Comparison of ENCODE assay signal across 25 cellular contexts in genomic region chr3:195200010-195200822, GRCh38.
DNase-seq lines count a peak whose midpoint lies in the region; ATAC-seq and TF ChIP-seq lines count a peak whose summit lies in the region.
"Had no signal": no experiment of that assay in that cellular context is flagged by ENCODE, and none has a peak within 500 bp of the region (broad histone marks: within the 10 kb centered on the region; RNA-seq: fewer than 3 reads in every experiment).

No MANE protein-coding gene starts in this region.

- peaks cover 29% of the 10 kb centered on the region for H3K4me1 Mint-ChIP-seq in stimulated activated naive CD8-positive, alpha-beta T cell treated with anti-CD3 and anti-CD28 coated beads, Interleukin-15, amount 100 ng/mL, for 72 hours

- DNase-seq in RPMI7951 (ENCODE audit: low read depth) (peak; percentile 28), glomerular visceral epithelial cell (ENCODE audit: extremely low spot score) (peak; percentile 24), sigmoid colon (peak; percentile 51), HuH-7 (ENCODE audit: low spot score) (no peak)
- no peak for DNase-seq in stimulated activated naive CD8-positive, alpha-beta T cell treated with anti-CD3 and anti-CD28 coated beads, Interleukin-15, amount 100 ng/mL, for 72 hours
- DNase-seq: ACHN; activated CD4-positive, alpha-beta T cell treated with anti-CD3 and anti-CD28 coated beads for 4 hours; activated naive CD8-positive, alpha-beta T cell treated with anti-CD3 and anti-CD28 coated beads, Interleukin-2, amount 50 U/mL, for 24 hours; CD8-positive, alpha-beta T cell; central memory CD4-positive, alpha-beta T cell; DMS153; esophagus squamous epithelium; HCEC 1CT; NCI-H1048; NCI-H1694 treated with DMSO at 0.1 percent for 48 hours; NCI-H446 treated with DMSO at 0.1 percent for 48 hours; NCI-H774; SIG-M5; stimulated activated naive B cell treated with anti-CD40 and anti-IgM and Interleukin-4, amounts not matched to agents 10 μg/mL and 1 μg/mL and 100 μg/mL, for 72 hours; testis had no signal

- H3K27ac ChIP-seq in HEK293 (ENCODE audit: extremely low read depth, low read depth, low read length) (no peak overlapping the region), sigmoid colon (no peak overlapping the region)
- H3K27ac ChIP-seq: esophagus squamous epithelium, Peyer's patch, testis had no signal

- POLR2A ChIA-PET in HEK293 (lab: Yijun Ruan, JAX) = no interaction called here

- WGBS in sigmoid colon, 2 donors = 94 to 96% methylated on average over 14 of the region's 14 CpGs

- no peaks in the 10 kb centered on the region for H3K9me3 Mint-ChIP-seq in stimulated activated naive CD8-positive, alpha-beta T cell treated with anti-CD3 and anti-CD28 coated beads, Interleukin-15, amount 100 ng/mL, for 72 hours
- H3K9me3 Mint-ChIP-seq: activated naive CD8-positive, alpha-beta T cell treated with anti-CD3 and anti-CD28 coated beads, Interleukin-2, amount 50 U/mL, for 24 hours; CD8-positive, alpha-beta T cell; nephron; stimulated activated naive B cell treated with anti-CD40 and anti-IgM and Interleukin-4, amounts not matched to agents 10 μg/mL and 1 μg/mL and 100 μg/mL, for 72 hours had no signal

- CTCF ChIA-PET in HEK293 (lab: Yijun Ruan, JAX) = interaction anchor here (0.6 kb wide), 2 partner anchors 218 to 235 kb away, joined by 3 read pairs; no protein-coding TSS in a partner anchor

- H3K27me3 ChIP-seq in sigmoid colon = no peaks in the 10 kb centered on the region
- H3K27me3 ChIP-seq: esophagus squamous epithelium, Peyer's patch, testis had no signal

- H3K36me3 ChIP-seq in HEK293 (ENCODE audit: control insufficient read depth in 2 of 2, insufficient read depth in 1 of 2, low read length in 2 of 2) = no peaks in the 10 kb centered on the region
- no peaks in the 10 kb centered on the region for H3K36me3 ChIP-seq in sigmoid colon
- H3K36me3 ChIP-seq: esophagus squamous epithelium, Peyer's patch had no signal

- H3K4me3 ChIP-seq in HEK293 (ENCODE audit: low read depth, low read length) = no peak overlapping the region
- H3K4me3 ChIP-seq in sigmoid colon = no peak overlapping the region
- H3K4me3 ChIP-seq: esophagus squamous epithelium, Peyer's patch, testis had no signal

- H3K27me3 Mint-ChIP-seq in stimulated activated naive CD8-positive, alpha-beta T cell treated with anti-CD3 and anti-CD28 coated beads, Interleukin-15, amount 100 ng/mL, for 72 hours = no peaks in the 10 kb centered on the region
- H3K27me3 Mint-ChIP-seq: activated naive CD8-positive, alpha-beta T cell treated with anti-CD3 and anti-CD28 coated beads, Interleukin-2, amount 50 U/mL, for 24 hours; B cell; stimulated activated naive B cell treated with anti-CD40 and anti-IgM and Interleukin-4, amounts not matched to agents 10 μg/mL and 1 μg/mL and 100 μg/mL, for 72 hours had no signal

- H3K9me3 ChIP-seq in HEK293 (ENCODE audit: control insufficient read depth, insufficient read depth, low read depth, low read length) (no peaks in the 10 kb centered on the region), sigmoid colon (no peaks in the 10 kb centered on the region)
- H3K9me3 ChIP-seq: esophagus squamous epithelium, Peyer's patch, testis had no signal

- H3K4me1 ChIP-seq in HEK293 (ENCODE audit: control insufficient read depth, insufficient read depth, low read length) (peaks cover 4% of the 10 kb centered on the region; the same call in 1 of the 2 replicates), sigmoid colon (peaks cover 0 to 36% (median 33%) of the 10 kb centered on the region in 4 donors)

- ATAC-seq in stimulated activated naive CD8-positive, alpha-beta T cell treated with anti-CD3 and anti-CD28 coated beads, Interleukin-15, amount 100 ng/mL, for 72 hours = no peak
- ATAC-seq in GM21717 (IDR thresholded peaks at IDR 0.05; ENCODE audit: unreplicated experiment) = no peak
- ATAC-seq: activated naive CD8-positive, alpha-beta T cell treated with anti-CD3 and anti-CD28 coated beads, Interleukin-2, amount 50 U/mL, for 24 hours; CD8-positive, alpha-beta T cell; stimulated activated naive B cell treated with anti-CD40 and anti-IgM and Interleukin-4, amounts not matched to agents 10 μg/mL and 1 μg/mL and 100 μg/mL, for 72 hours had no signal

- TF ChIP-seq CTCF in HEK293 (tag by site-specific recombination; IDR thresholded peaks at IDR 0.05) = no peak
- TF ChIP-seq CTCF in sigmoid colon (IDR thresholded peaks at IDR 0.05) = no peak

- no peak for TF ChIP-seq POLR2A in sigmoid colon (IDR thresholded peaks at IDR 0.05)

- no peak overlapping the region for H3K4me3 Mint-ChIP-seq in stimulated activated naive CD8-positive, alpha-beta T cell treated with anti-CD3 and anti-CD28 coated beads, Interleukin-15, amount 100 ng/mL, for 72 hours
- H3K4me3 Mint-ChIP-seq: activated naive CD8-positive, alpha-beta T cell treated with anti-CD3 and anti-CD28 coated beads, Interleukin-2, amount 50 U/mL, for 24 hours; B cell; CD8-positive, alpha-beta T cell; nephron; stimulated activated naive B cell treated with anti-CD40 and anti-IgM and Interleukin-4, amounts not matched to agents 10 μg/mL and 1 μg/mL and 100 μg/mL, for 72 hours had no signal

- H3K27ac Mint-ChIP-seq in stimulated activated naive CD8-positive, alpha-beta T cell treated with anti-CD3 and anti-CD28 coated beads, Interleukin-15, amount 100 ng/mL, for 72 hours = peak overlapping the region in 1 of 2 donors; percentile 15
- H3K27ac Mint-ChIP-seq: activated naive CD8-positive, alpha-beta T cell treated with anti-CD3 and anti-CD28 coated beads, Interleukin-2, amount 50 U/mL, for 24 hours; B cell; CD8-positive, alpha-beta T cell; stimulated activated naive B cell treated with anti-CD40 and anti-IgM and Interleukin-4, amounts not matched to agents 10 μg/mL and 1 μg/mL and 100 μg/mL, for 72 hours had no signal

- intact Hi-C loops in sigmoid colon (cut with DNase I) = no loop called here

- no peak for TF ChIP-seq EP300 in sigmoid colon (IDR thresholded peaks at IDR 0.05)

TF ChIP-seq in HEK293, 187 proteins besides CTCF, POLR2A, EP300 and RAD21:
- TF ChIP-seq ZNF146 (tag by site-specific recombination; IDR thresholded peaks at IDR 0.05) = no peak
- TF ChIP-seq SCRT2 (tag by site-specific recombination; IDR thresholded peaks at IDR 0.05) = 0 out of 2 replicates have a peak, but pooled peaks have one; percentile 18

Comparison
In these comparisons a context has a peak if more than half of its experiments do, and no peak if none do; other contexts are left out.
1. DNase-seq: peak in RPMI7951 (single experiment), glomerular visceral epithelial cell (single experiment) and sigmoid colon (single experiment); none in HuH-7 (single experiment) and stimulated activated naive CD8-positive, alpha-beta T cell treated with anti-CD3 and anti-CD28 coated beads, Interleukin-15, amount 100 ng/mL, for 72 hours (0 of 2).